36 cellular contexts compared by ENCODE assay signal in genomic region chr3:154486949-154487348, GRCh38. TPM values are rescaled to one million over a fixed set of nuclear protein-coding genes. Genes with fewer than 3 reads are reported as not detected.
"Had no signal": no experiment of that assay in that cellular context is flagged by ENCODE, and none has a peak within 500 bp of the region (broad histone marks: within the 10 kb centered on the region; RNA-seq: fewer than 3 reads in every experiment).

No MANE protein-coding gene starts in this region.

- H3K9me3 ChIP-seq: ascending aorta, Peyer's patch, SJSA1, SK-N-SH had no signal

- H3K27ac Mint-ChIP-seq: activated CD4-positive, alpha-beta memory T cell treated with anti-CD3 and anti-CD28 coated beads, Interleukin-2, amount 10 ng/mL, durations not matched to agents 7 days and 5 days; activated CD8-positive, alpha-beta memory T cell treated with anti-CD3 and anti-CD28 coated beads, Interleukin-2, amount 10 ng/mL, durations not matched to agents 7 days and 5 days; activated naive CD8-positive, alpha-beta T cell treated with anti-CD3 and anti-CD28 coated beads for 36 hours; T-helper 1 cell treated with Interleukin-12 subunit alpha and Interleukin-12 subunit beta and Interleukin-4 antibody, amounts not matched to agents 30 μg/mL and 1 μg/mL, for 36 hours; T-helper 2 cell treated with Interferon-gamma antibody and Interleukin-4, amounts not matched to agents 5 μg/mL and 100 μg/mL, for 36 hours had no signal

- H3K4me3 Mint-ChIP-seq: activated CD4-positive, alpha-beta memory T cell treated with anti-CD3 and anti-CD28 coated beads, Interleukin-2, amount 10 ng/mL, durations not matched to agents 7 days and 5 days; activated CD8-positive, alpha-beta memory T cell treated with anti-CD3 and anti-CD28 coated beads, Interleukin-2, amount 10 ng/mL, durations not matched to agents 7 days and 5 days; activated naive CD8-positive, alpha-beta T cell treated with anti-CD3 and anti-CD28 coated beads for 36 hours; central memory CD8-positive, alpha-beta T cell; T-helper 1 cell treated with Interleukin-12 subunit alpha and Interleukin-12 subunit beta and Interleukin-4 antibody, amounts not matched to agents 30 μg/mL and 1 μg/mL, for 36 hours; T-helper 2 cell treated with Interferon-gamma antibody and Interleukin-4, amounts not matched to agents 5 μg/mL and 100 μg/mL, for 36 hours had no signal

- H3K9me3 Mint-ChIP-seq: activated CD4-positive, alpha-beta memory T cell treated with anti-CD3 and anti-CD28 coated beads, Interleukin-2, amount 10 ng/mL, durations not matched to agents 7 days and 5 days; activated naive CD8-positive, alpha-beta T cell treated with anti-CD3 and anti-CD28 coated beads for 36 hours; T-helper 1 cell treated with Interleukin-12 subunit alpha and Interleukin-12 subunit beta and Interleukin-4 antibody, amounts not matched to agents 30 μg/mL and 1 μg/mL, for 36 hours; T-helper 2 cell treated with Interferon-gamma antibody and Interleukin-4, amounts not matched to agents 5 μg/mL and 100 μg/mL, for 36 hours had no signal

- H3K4me3 ChIP-seq: ascending aorta, cardiac muscle cell, Peyer's patch, SJSA1 had no signal

- H3K36me3 Mint-ChIP-seq: activated CD8-positive, alpha-beta memory T cell treated with anti-CD3 and anti-CD28 coated beads, Interleukin-2, amount 10 ng/mL, durations not matched to agents 7 days and 5 days; activated naive CD8-positive, alpha-beta T cell treated with anti-CD3 and anti-CD28 coated beads for 36 hours had no signal

- H3K27ac ChIP-seq: ascending aorta, cardiac muscle cell, Peyer's patch, SJSA1 had no signal

- H3K36me3 ChIP-seq: ascending aorta, cardiac muscle cell, Peyer's patch, SJSA1 had no signal

- H3K27me3 Mint-ChIP-seq: activated CD4-positive, alpha-beta memory T cell treated with anti-CD3 and anti-CD28 coated beads, Interleukin-2, amount 10 ng/mL, durations not matched to agents 7 days and 5 days; activated CD8-positive, alpha-beta memory T cell treated with anti-CD3 and anti-CD28 coated beads, Interleukin-2, amount 10 ng/mL, durations not matched to agents 7 days and 5 days; activated naive CD8-positive, alpha-beta T cell treated with anti-CD3 and anti-CD28 coated beads for 36 hours; central memory CD8-positive, alpha-beta T cell had no signal

- H3K4me1 ChIP-seq: ascending aorta, Peyer's patch, SJSA1 had no signal

- DNase-seq: activated CD4-positive, alpha-beta memory T cell treated with anti-CD3 and anti-CD28 coated beads, Interleukin-2, amount 10 ng/mL, durations not matched to agents 7 days and 5 days; activated CD4-positive, alpha-beta T cell treated with anti-CD3 and anti-CD28 coated beads for 1 hour; activated CD4-positive, alpha-beta T cell treated with anti-CD3 and anti-CD28 coated beads for 48 hours; activated CD4-positive, CD25-positive, alpha-beta regulatory T cell; activated CD8-positive, alpha-beta memory T cell treated with anti-CD3 and anti-CD28 coated beads for 24 hours; activated CD8-positive, alpha-beta memory T cell treated with anti-CD3 and anti-CD28 coated beads, Interleukin-2, amount 10 ng/mL, durations not matched to agents 7 days and 5 days; activated CD8-positive, alpha-beta memory T cell treated with anti-CD3 and anti-CD28 coated beads, Interleukin-2, amount 50 U/mL, for 48 hours; activated effector memory CD4-positive, alpha-beta T cell treated with Interleukin-2 at 50 U/mL for 16 hours; activated naive CD4-positive, alpha-beta T cell; activated naive CD4-positive, alpha-beta T cell treated with anti-CD3 and anti-CD28 coated beads, Interleukin-2, amount 50 U/mL, for 16 hours; activated naive CD8-positive, alpha-beta T cell treated with anti-CD3 and anti-CD28 coated beads for 36 hours; activated T-cell treated with anti-CD3 and anti-CD28 coated beads, Interleukin-2, amount 50 U/mL, for 48 hours; amniotic stem cell; Karpas-422; NCI-H1105; NCI-H1417 treated with DMSO at 0.1 percent for 48 hours; NCI-H1930; NCI-H2081 treated with DMSO at 0.1 percent for 48 hours; NCI-H2171; NCI-H510A; NCI-H526; NCI-H748 treated with DMSO at 0.1 percent for 48 hours; NK-92 treated with Interleukin-12 subunit alpha and Interleukin-12 subunit beta, amount 100 ng/mL, for 24 hours; PC-3; Peyer's patch; RPMI8226; SHP77 treated with DMSO at 0.1 percent for 48 hours; SK-N-SH had no signal

- H3K4me2 ChIP-seq: SK-N-SH had no signal

- ATAC-seq: activated CD8-positive, alpha-beta memory T cell treated with anti-CD3 and anti-CD28 coated beads, Interleukin-2, amount 10 ng/mL, durations not matched to agents 7 days and 5 days; PC-3 had no signal

- H3K4me1 Mint-ChIP-seq: activated CD4-positive, alpha-beta memory T cell treated with anti-CD3 and anti-CD28 coated beads, Interleukin-2, amount 10 ng/mL, durations not matched to agents 7 days and 5 days; activated CD8-positive, alpha-beta memory T cell treated with anti-CD3 and anti-CD28 coated beads, Interleukin-2, amount 10 ng/mL, durations not matched to agents 7 days and 5 days; activated naive CD8-positive, alpha-beta T cell treated with anti-CD3 and anti-CD28 coated beads for 36 hours; central memory CD8-positive, alpha-beta T cell had no signal

- H3K9me2 ChIP-seq: SK-N-SH had no signal

- H3K27me3 ChIP-seq: ascending aorta, cardiac muscle cell, Peyer's patch, SJSA1 had no signal

RNA-seq across cellular contexts. Expression of gene GPR149, which starts 57.0 kb away (rescaled TPM):
- total RNA-seq: activated CD4-positive, alpha-beta memory T cell treated with anti-CD3 and anti-CD28 coated beads, Interleukin-2, amount 10 ng/mL, durations not matched to agents 7 days and 5 days; activated CD8-positive, alpha-beta memory T cell treated with anti-CD3 and anti-CD28 coated beads, Interleukin-2, amount 10 ng/mL, durations not matched to agents 7 days and 5 days; activated naive CD8-positive, alpha-beta T cell treated with anti-CD3 and anti-CD28 coated beads for 36 hours; ascending aorta; cardiac muscle cell; chondrocyte; MCF 10A; PC-3; Peyer's patch; SJSA1 had no signal
- polyA plus RNA-seq: cardiac muscle cell, SK-N-SH had no signal
